8 cellular contexts compared by ENCODE assay signal in the genomic region with DNA sequence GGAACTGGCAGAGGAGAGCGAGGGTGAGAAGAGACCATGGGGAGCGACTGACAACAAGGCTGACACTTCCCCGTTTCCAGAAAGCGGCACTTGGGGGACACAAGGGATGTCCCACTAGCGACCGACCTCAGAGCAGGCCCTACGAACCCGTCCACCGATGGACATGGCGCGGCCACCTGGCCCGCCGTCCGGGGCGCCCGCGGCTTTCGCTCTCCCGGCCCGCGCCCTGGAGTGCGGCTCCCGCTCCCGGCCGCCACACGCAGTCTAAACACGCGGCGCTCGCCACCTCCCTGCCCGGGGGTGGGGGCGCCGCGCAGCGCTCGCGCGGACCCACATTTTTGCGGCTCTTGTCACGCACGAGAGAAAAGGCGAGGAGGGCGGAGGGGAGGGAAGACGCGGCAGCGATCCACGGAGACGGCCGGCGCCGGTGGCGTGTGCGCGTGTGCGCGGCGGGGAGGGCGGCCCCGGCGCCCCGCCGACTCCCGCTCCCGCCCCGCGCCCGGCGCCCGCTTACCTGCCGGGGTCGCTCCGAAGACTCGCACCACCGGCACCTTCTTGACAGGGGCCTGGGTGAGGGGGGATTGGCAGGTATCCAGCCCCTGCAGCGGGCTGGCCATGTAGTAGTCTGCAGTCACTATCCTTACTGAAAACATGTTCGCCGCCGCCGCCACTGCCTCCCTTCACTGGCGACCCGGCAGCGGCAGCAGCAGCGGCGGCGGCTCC. TPM values are rescaled to one million over a fixed set of nuclear protein-coding genes. Genes with fewer than 3 reads are reported as not detected.
A peak's percentile ranks its signal among the peaks of the same experiment; 100 is the strongest.
DNase-seq lines count a peak whose midpoint lies in the region; ATAC-seq, FAIRE-seq and TF ChIP-seq lines count a peak whose summit lies in the region.

No MANE protein-coding gene starts in this region.

- H3K9ac ChIP-seq in Karpas-422 (ENCODE audit: low read length) (peak overlapping the region; percentile 92), kidney (ENCODE audit: low read length in 2 of 2) (peak overlapping the region; percentile 81 to 97)

- peak overlapping the region; percentile 90 for H3K27ac ChIP-seq in Karpas-422 (ENCODE audit: low read length)
- peak overlapping the region; percentile 99 for H3K27ac ChIP-seq in WERI-Rb-1
- H3K27ac ChIP-seq in caudate nucleus (ENCODE audit: low read depth, low read length) = peak overlapping the region; percentile 97
- peak overlapping the region; percentile 99 to 100 for H3K27ac ChIP-seq in kidney (ENCODE audit: low read depth in 2 of 2, low read length in 2 of 2)

- peak overlapping the region; percentile 79 for H3K4me2 ChIP-seq in Karpas-422 (ENCODE audit: low read depth, low read length, poor library complexity, severe bottlenecking)

- peak overlapping the region; percentile 90 for H3K4me3 ChIP-seq in Karpas-422 (ENCODE audit: low read length)
- peak overlapping the region; percentile 96 for H3K4me3 ChIP-seq in WERI-Rb-1 (ENCODE audit: low read depth, low read length)
- H3K4me3 ChIP-seq in kidney (ENCODE audit: low read length in 2 of 2) = peak overlapping the region; percentile 90 to 98

- H3K4me1 ChIP-seq in Karpas-422 (ENCODE audit: low read length) (peaks cover 51% of the 10 kb centered on the region), kidney (ENCODE audit: control insufficient read depth in 1 of 2, insufficient read depth in 1 of 2, low read depth in 1 of 2, low read length in 2 of 2) (peaks cover 14 to 15% of the 10 kb centered on the region in 2 donors)

- peak; percentile 61 for DNase-seq in ELR (ENCODE audit: low read depth)
- DNase-seq in Karpas-422 = peak; percentile 87
- peak; percentile 52 for DNase-seq in WERI-Rb-1
- peak in 54 of 61 donors; percentile 27 to 83 (median 66) for DNase-seq in caudate nucleus (lab: John Stamatoyannopoulos, UW)
- peak; percentile 88 for DNase-seq in kidney
- peak; percentile 18 to 34 for DNase-seq in stimulated activated CD4-positive, alpha-beta T cell treated with anti-CD3 and anti-CD28 coated beads, Interleukin-15, amount 100 ng/mL, for 1 hour (ENCODE audit: low read depth in 1 of 2, low spot score in 1 of 2)
- DNase-seq in cerebellar nuclear complex (lab: John Stamatoyannopoulos, UW) = no peak

- ATAC-seq in GM21723 (IDR thresholded peaks at IDR 0.05; ENCODE audit: unreplicated experiment) = peak; percentile 27

- peak overlapping the region; percentile 37; the same call in 1 of the 2 replicates for H2AFZ ChIP-seq in Karpas-422 (ENCODE audit: low read length)

- intact Hi-C loops in kidney (cut with DNase I) = no loop called here

- no peaks in the 10 kb centered on the region for H3K9me2 ChIP-seq in Karpas-422 (replicated peaks; ENCODE audit: insufficient read depth, low read length)

- H3K79me2 ChIP-seq in Karpas-422 (ENCODE audit: low read length) = peaks cover 87% of the 10 kb centered on the region

- TF ChIP-seq CTCF in WERI-Rb-1 (IDR thresholded peaks at IDR 0.05; ENCODE audit: low read depth, low read length) (no peak), kidney (IDR thresholded peaks at IDR 0.05; ENCODE audit: borderline replicate concordance, extremely low read depth, insufficient read depth) (no peak)

- H3K36me3 ChIP-seq in Karpas-422 (ENCODE audit: insufficient read depth, low read length) (0 out of 2 replicates have a peak, but pooled peaks cover 7% of the 10 kb centered on the region), WERI-Rb-1 (peaks cover 3% of the 10 kb centered on the region), kidney (ENCODE audit: control insufficient read depth in 1 of 2, insufficient read depth in 2 of 2, low read length in 2 of 2) (no peaks in the 10 kb centered on the region)

- H3K9me3 ChIP-seq in Karpas-422 (ENCODE audit: low read length) = no peaks in the 10 kb centered on the region; the same call in 1 of the 2 replicates
- no peaks in the 10 kb centered on the region for H3K9me3 ChIP-seq in WERI-Rb-1 (ENCODE audit: severe bottlenecking)
- no peaks in the 10 kb centered on the region for H3K9me3 ChIP-seq in kidney (ENCODE audit: control insufficient read depth in 1 of 2, low read length in 2 of 2)

- H3K27me3 ChIP-seq in Karpas-422 (ENCODE audit: low read length) = no peaks in the 10 kb centered on the region
- no peaks in the 10 kb centered on the region for H3K27me3 ChIP-seq in WERI-Rb-1 (ENCODE audit: insufficient read depth, low read depth, severe bottlenecking)

- no peak for FAIRE-seq in kidney (lab: Jason Lieb, UNC)

- H4K20me1 ChIP-seq in Karpas-422 (ENCODE audit: insufficient read depth, low read depth, low read length) = peaks cover 4% of the 10 kb centered on the region; the same call in 1 of the 2 replicates

RNA-seq across cellular contexts. Expression of gene REV3L, which starts 0.6 kb away (rescaled TPM):
- total RNA-seq in Karpas-422 (2014; rRNA removed; shearing (Covaris generic); ENCODE audit: low replicate concordance) = 38.6 and 64.4 TPM in 2 replicates
- 30.0 TPM for total RNA-seq in kidney
- polyA plus RNA-seq in kidney (ENCODE audit: insufficient read depth, low read depth, low replicate concordance) = 4.4 TPM

Comparison
In these comparisons a context has a peak if more than half of its experiments do, and no peak if none do; other contexts are left out.
1. DNase-seq: peak in ELR (single experiment), Karpas-422 (single experiment), WERI-Rb-1 (single experiment), caudate nucleus (54 of 61), kidney (single experiment) and stimulated activated CD4-positive, alpha-beta T cell treated with anti-CD3 and anti-CD28 coated beads, Interleukin-15, amount 100 ng/mL, for 1 hour (2 of 2); none in cerebellar nuclear complex (0 of 2).
2. Peak in every context shown above with its lines, with median percentiles within 50 percentile points of each other: H3K27ac ChIP-seq and H3K4me3 ChIP-seq.